1 cellular context compared by ENCODE assay signal in genomic region chr19:1064661-1065605, GRCh38.
TF ChIP-seq lines count a peak whose summit lies in the region.

No MANE protein-coding gene starts in this region.

TF ChIP-seq in K562, 482 proteins besides CTCF, POLR2A, EP300 and RAD21 (continued from another document):
- TF ChIP-seq MGA (IDR thresholded peaks at IDR 0.05) (peak; percentile 78), TCF15 (CRISPR knock-in tag; IDR thresholded peaks at IDR 0.05) (no peak), ZBTB12 (CRISPR knock-in tag; IDR thresholded peaks at IDR 0.05) (no peak), E2F6 (IDR thresholded peaks at IDR 0.05; ENCODE audit: borderline replicate concordance in 1 of 2, extremely low read depth in 1 of 2, insufficient read depth in 1 of 2, insufficient read length in 1 of 2, low read depth in 1 of 2, low read length in 1 of 2, poor library complexity in 1 of 2, severe bottlenecking in 1 of 2) (peak; percentile 76 to 93), MBD2 (IDR thresholded peaks at IDR 0.05; ENCODE audit: borderline replicate concordance, low read depth) (0 out of 2 replicates have a peak, but pooled peaks have one; percentile 18), HMGN3 (IDR thresholded peaks at IDR 0.05; ENCODE audit: borderline replicate concordance, extremely low read depth, insufficient read length, low read depth, low read length) (peak; percentile 28), MNT (conservative IDR thresholded peaks at IDR 0.05) (peak; percentile 41 to 59; a peak in 3 of 4 replicates), SIRT6 (IDR thresholded peaks at IDR 0.05; ENCODE audit: low read depth, low read length) (no peak), L3MBTL2 (IDR thresholded peaks at IDR 0.05) (peak; percentile 90), MYC (IDR thresholded peaks at IDR 0.05; ENCODE audit: low read depth, low read length) (peak; percentile 86), MYC (CRISPR knock-in tag; IDR thresholded peaks at IDR 0.05; ENCODE audit: borderline replicate concordance, low read depth) (no peak), SMAD3 (CRISPR knock-in tag; conservative IDR thresholded peaks at IDR 0.05) (no peak), CXXC5 (CRISPR knock-in tag; IDR thresholded peaks at IDR 0.05) (peak; percentile 59), PHF21A (IDR thresholded peaks at IDR 0.05; ENCODE audit: borderline replicate concordance, low read depth) (no peak), HDAC6 (IDR thresholded peaks at IDR 0.05; ENCODE audit: low read depth, low read length) (peak; percentile 94; the same call in 1 of the 2 replicates), FOXK1 (CRISPR knock-in tag; IDR thresholded peaks at IDR 0.05; ENCODE audit: borderline replicate concordance) (no peak), MLX (CRISPR knock-in tag; conservative IDR thresholded peaks at IDR 0.05) (no peak)
- TF ChIP-seq, protein P1, sequence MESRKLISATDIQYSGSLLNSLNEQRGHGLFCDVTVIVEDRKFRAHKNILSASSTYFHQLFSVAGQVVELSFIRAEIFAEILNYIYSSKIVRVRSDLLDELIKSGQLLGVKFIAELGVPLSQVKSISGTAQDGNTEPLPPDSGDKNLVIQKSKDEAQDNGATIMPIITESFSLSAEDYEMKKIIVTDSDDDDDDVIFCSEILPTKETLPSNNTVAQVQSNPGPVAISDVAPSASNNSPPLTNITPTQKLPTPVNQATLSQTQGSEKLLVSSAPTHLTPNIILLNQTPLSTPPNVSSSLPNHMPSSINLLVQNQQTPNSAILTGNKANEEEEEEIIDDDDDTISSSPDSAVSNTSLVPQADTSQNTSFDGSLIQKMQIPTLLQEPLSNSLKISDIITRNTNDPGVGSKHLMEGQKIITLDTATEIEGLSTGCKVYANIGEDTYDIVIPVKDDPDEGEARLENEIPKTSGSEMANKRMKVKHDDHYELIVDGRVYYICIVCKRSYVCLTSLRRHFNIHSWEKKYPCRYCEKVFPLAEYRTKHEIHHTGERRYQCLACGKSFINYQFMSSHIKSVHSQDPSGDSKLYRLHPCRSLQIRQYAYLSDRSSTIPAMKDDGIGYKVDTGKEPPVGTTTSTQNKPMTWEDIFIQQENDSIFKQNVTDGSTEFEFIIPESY (CRISPR knock-in tag; IDR thresholded peaks at IDR 0.05) = peak; percentile 94
